In genomic region chr16:72481419-72481818, GRCh38 we compare ENCODE assay signal across 27 cellular contexts.
DNase-seq lines count a peak whose midpoint lies in the region; FAIRE-seq and TF ChIP-seq lines count a peak whose summit lies in the region.
"Had no signal": no experiment of that assay in that cellular context is flagged by ENCODE, and none has a peak within 500 bp of the region (broad histone marks: within the 10 kb centered on the region; RNA-seq: fewer than 3 reads in every experiment).

No MANE protein-coding gene starts in this region.

- H3K4me1 ChIP-seq in ACC112 (ENCODE audit: control insufficient read depth, insufficient read depth, low read length, unreplicated experiment) (peaks cover 22% of the 10 kb centered on the region), uterus (no peaks in the 10 kb centered on the region)
- H3K4me1 ChIP-seq: body of pancreas, pancreas, sigmoid colon, upper lobe of right lung had no signal

- peaks cover 0 to under 1% (median 0%) of the 10 kb centered on the region in 3 donors for H3K27me3 Mint-ChIP-seq in immature natural killer cell (ENCODE audit: low read depth in 3 of 3)
- H3K27me3 Mint-ChIP-seq: activated naive CD8-positive, alpha-beta T cell treated with anti-CD3 and anti-CD28 coated beads, Interleukin-2, amount 10 ng/mL, durations not matched to agents 7 days and 5 days had no signal

- TF ChIP-seq POLR2A in H54 (IDR thresholded peaks at IDR 0.05; ENCODE audit: low read depth, low read length) (no peak), uterus (IDR thresholded peaks at IDR 0.05) (no peak)

- H3K27ac ChIP-seq in ACC112 (ENCODE audit: low read depth, low read length) (peak overlapping the region; percentile 62), uterus (no peak overlapping the region)
- H3K27ac ChIP-seq: body of pancreas, pancreas, sigmoid colon, upper lobe of right lung had no signal

- H3K9me3 Mint-ChIP-seq in immature natural killer cell = no peaks in the 10 kb centered on the region
- H3K9me3 Mint-ChIP-seq: activated naive CD8-positive, alpha-beta T cell treated with anti-CD3 and anti-CD28 coated beads, Interleukin-2, amount 10 ng/mL, durations not matched to agents 7 days and 5 days; activated T-helper 2 cell treated with anti-CD3 and anti-CD28 coated beads, Interferon-gamma antibody, Interleukin-2, Interleukin-4, amounts not matched to agents 10 μg/mL and 5 μg/mL and 100 μg/mL, durations not matched to agents 14 hours and 24 hours and 36 hours; CD14-positive monocyte; nephron had no signal

- H3K4me1 Mint-ChIP-seq in immature natural killer cell = peaks cover 35 to 40% of the 10 kb centered on the region in 2 donors
- H3K4me1 Mint-ChIP-seq: nephron had no signal

- H3K9me3 ChIP-seq in uterus = no peaks in the 10 kb centered on the region
- H3K9me3 ChIP-seq: body of pancreas, pancreas, sigmoid colon, upper lobe of right lung had no signal

- peak overlapping the region; percentile 18 to 78 (median 39) for H3K4me3 Mint-ChIP-seq in immature natural killer cell
- H3K4me3 Mint-ChIP-seq: activated naive CD8-positive, alpha-beta T cell treated with anti-CD3 and anti-CD28 coated beads, Interleukin-2, amount 10 ng/mL, durations not matched to agents 7 days and 5 days; CD14-positive monocyte; nephron had no signal

- no peak for DNase-seq in H54 (ENCODE audit: insufficient read length, low spot score)
- DNase-seq in amniotic epithelial cell (ENCODE audit: low read depth) = peak; percentile 10
- no peak for DNase-seq in immature natural killer cell
- DNase-seq in NCI-H2081 treated with DMSO at 0.1 percent for 48 hours (lab: John Stamatoyannopoulos, UW) = no peak
- DNase-seq in DMS114 treated with DMSO at 0.1 percent for 48 hours (lab: John Stamatoyannopoulos, UW; ENCODE audit: unreplicated experiment) = no peak
- no peak for DNase-seq in NCI-H69 (lab: John Stamatoyannopoulos, UW)
- no peak for DNase-seq in uterus
- DNase-seq: ACHN; activated CD4-positive, alpha-beta T cell treated with anti-CD3 and anti-CD28 coated beads for 48 hours; activated naive CD8-positive, alpha-beta T cell treated with anti-CD3 and anti-CD28 coated beads, Interleukin-2, amount 10 ng/mL, durations not matched to agents 7 days and 5 days; body of pancreas; GDM1; head of caudate nucleus; Karpas-422; left colon; NCI-H1092; NCI-H1930; NCI-H774; pancreas; sigmoid colon; SW 1271; upper lobe of right lung had no signal

- intact Hi-C loops in uterus (cut with DNase I; ENCODE audit: low total_unique reads) = no loop called here

- no peaks in the 10 kb centered on the region for H3K79me2 ChIP-seq in ACC112 (ENCODE audit: control insufficient read depth, insufficient read depth, low read length, unreplicated experiment)

- H3K4me3 ChIP-seq in ACC112 (ENCODE audit: low read depth, low read length) = peak overlapping the region; percentile 13; the same call in 1 of the 2 replicates
- H3K4me3 ChIP-seq in uterus = no peak overlapping the region
- H3K4me3 ChIP-seq: body of pancreas, pancreas, sigmoid colon, upper lobe of right lung had no signal

- TF ChIP-seq CTCF in uterus (IDR thresholded peaks at IDR 0.05) = no peak

- H3K36me3 Mint-ChIP-seq in immature natural killer cell = no peaks in the 10 kb centered on the region

- H2AFZ ChIP-seq in ACC112 (ENCODE audit: low read length, unreplicated experiment) = peak overlapping the region; percentile 10

- peak overlapping the region in 1 of 6 donors; percentile 45 for H3K27ac Mint-ChIP-seq in immature natural killer cell
- H3K27ac Mint-ChIP-seq: activated naive CD8-positive, alpha-beta T cell treated with anti-CD3 and anti-CD28 coated beads, Interleukin-2, amount 10 ng/mL, durations not matched to agents 7 days and 5 days; activated T-helper 2 cell treated with anti-CD3 and anti-CD28 coated beads, Interferon-gamma antibody, Interleukin-2, Interleukin-4, amounts not matched to agents 10 μg/mL and 5 μg/mL and 100 μg/mL, durations not matched to agents 14 hours and 24 hours and 36 hours; CD14-positive monocyte; nephron had no signal

- peak; percentile 70 for FAIRE-seq in H54 (lab: Jason Lieb, UNC)
- FAIRE-seq: colon, pancreas had no signal

- H3K36me3 ChIP-seq in ACC112 (ENCODE audit: insufficient read depth, low read length) (no peaks in the 10 kb centered on the region), uterus (no peaks in the 10 kb centered on the region)
- H3K36me3 ChIP-seq: pancreas, sigmoid colon, upper lobe of right lung had no signal

- no peaks in the 10 kb centered on the region for H3K27me3 ChIP-seq in ACC112 (ENCODE audit: insufficient read depth, low read length)
- H3K27me3 ChIP-seq in uterus = no peaks in the 10 kb centered on the region
- H3K27me3 ChIP-seq: body of pancreas, pancreas, sigmoid colon, upper lobe of right lung had no signal
